In the genomic region with DNA sequence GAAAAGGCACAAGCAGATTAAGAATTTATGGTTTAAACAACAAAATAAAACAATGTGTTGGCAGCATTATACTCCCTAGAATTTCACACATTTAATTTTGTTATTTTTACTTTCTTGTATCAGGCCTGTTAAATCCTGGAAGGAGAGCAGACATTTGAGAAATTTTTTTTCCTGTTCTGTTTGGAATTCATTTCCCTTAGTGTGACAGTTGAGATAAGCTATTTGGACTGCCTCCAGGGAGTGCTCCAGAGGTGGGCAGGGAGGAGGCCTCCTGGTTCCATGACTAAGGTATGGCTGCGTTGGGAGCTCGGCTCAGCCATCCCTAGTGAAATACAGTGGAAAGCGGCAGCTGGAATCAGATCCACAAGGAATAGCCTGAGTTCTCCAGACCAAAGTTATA, we compare ENCODE assay signal across 1 cellular context.
TF ChIP-seq lines count a peak whose summit lies in the region.

No MANE protein-coding gene starts in this region.

TF ChIP-seq in K562, 482 proteins besides CTCF, POLR2A, EP300 and RAD21 (continued from another document and continues in another):
- TF ChIP-seq, protein P1, sequence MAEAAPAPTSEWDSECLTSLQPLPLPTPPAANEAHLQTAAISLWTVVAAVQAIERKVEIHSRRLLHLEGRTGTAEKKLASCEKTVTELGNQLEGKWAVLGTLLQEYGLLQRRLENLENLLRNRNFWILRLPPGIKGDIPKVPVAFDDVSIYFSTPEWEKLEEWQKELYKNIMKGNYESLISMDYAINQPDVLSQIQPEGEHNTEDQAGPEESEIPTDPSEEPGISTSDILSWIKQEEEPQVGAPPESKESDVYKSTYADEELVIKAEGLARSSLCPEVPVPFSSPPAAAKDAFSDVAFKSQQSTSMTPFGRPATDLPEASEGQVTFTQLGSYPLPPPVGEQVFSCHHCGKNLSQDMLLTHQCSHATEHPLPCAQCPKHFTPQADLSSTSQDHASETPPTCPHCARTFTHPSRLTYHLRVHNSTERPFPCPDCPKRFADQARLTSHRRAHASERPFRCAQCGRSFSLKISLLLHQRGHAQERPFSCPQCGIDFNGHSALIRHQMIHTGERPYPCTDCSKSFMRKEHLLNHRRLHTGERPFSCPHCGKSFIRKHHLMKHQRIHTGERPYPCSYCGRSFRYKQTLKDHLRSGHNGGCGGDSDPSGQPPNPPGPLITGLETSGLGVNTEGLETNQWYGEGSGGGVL (CRISPR knock-in tag; IDR thresholded peaks at IDR 0.05): no peak
- TF ChIP-seq ZNF12 (CRISPR knock-in tag; IDR thresholded peaks at IDR 0.05) (no peak), ZNF79 (CRISPR knock-in tag; IDR thresholded peaks at IDR 0.05; ENCODE audit: low read depth) (no peak), CHD2 (IDR thresholded peaks at IDR 0.05; ENCODE audit: low read depth, low read length) (no peak), HNRNPUL1 (IDR thresholded peaks at IDR 0.05; ENCODE audit: low read length) (no peak), HMG20A (CRISPR knock-in tag; conservative IDR thresholded peaks at IDR 0.05) (no peak), JUND (IDR thresholded peaks at IDR 0.05; ENCODE audit: borderline replicate concordance, low read depth, low read length) (peak; percentile 8; the same call in 1 of the 2 replicates), JUND (tag; IDR thresholded peaks at IDR 0.05; ENCODE audit: borderline replicate concordance, low read depth, low read length) (no peak; the same call in 2 of the 3 replicates), CBFA2T3 (IDR thresholded peaks at IDR 0.05) (peak; percentile 33; the same call in 1 of the 2 replicates), TGIF2 (CRISPR knock-in tag; IDR thresholded peaks at IDR 0.05) (no peak), CBX2 (IDR thresholded peaks at IDR 0.05; ENCODE audit: insufficient read depth, low read length, poor library complexity, severe bottlenecking) (no peak), GABPB2 (CRISPR knock-in tag; conservative IDR thresholded peaks at IDR 0.05) (no peak), ZNF347 (CRISPR knock-in tag; IDR thresholded peaks at IDR 0.05; ENCODE audit: low read depth) (no peak), ZFP36 (IDR thresholded peaks at IDR 0.05; ENCODE audit: low read depth, low read length, partially characterized antibody) (no peak), ZNF717 (CRISPR knock-in tag; IDR thresholded peaks at IDR 0.05) (no peak), NRF1 (conservative IDR thresholded peaks at IDR 0.05 in 1 of 2, IDR thresholded peaks at IDR 0.05 in 1 of 2) (0 out of 4 replicates have a peak, but pooled peaks have one; percentile 22 to 27), PTTG1 (tag; IDR thresholded peaks at IDR 0.05; ENCODE audit: low read depth) (no peak), SETDB1 (IDR thresholded peaks at IDR 0.05; ENCODE audit: low read length) (no peak), ZNF263 (CRISPR knock-in tag; IDR thresholded peaks at IDR 0.05; ENCODE audit: borderline replicate concordance) (peak; percentile 89), ZBTB8A (IDR thresholded peaks at IDR 0.05; ENCODE audit: partially characterized antibody) (no peak), RCOR1 (IDR thresholded peaks at IDR 0.05; ENCODE audit: borderline replicate concordance in 1 of 2, low read depth in 2 of 2, low read length in 2 of 2) (no peak), BCL6 (CRISPR knock-in tag; IDR thresholded peaks at IDR 0.05) (no peak), MXI1 (IDR thresholded peaks at IDR 0.05; ENCODE audit: low read depth, low read length) (no peak), ZNF239 (CRISPR knock-in tag; IDR thresholded peaks at IDR 0.05) (no peak), DPF2 (IDR thresholded peaks at IDR 0.05) (peak; percentile 64; the same call in 1 of the 2 replicates), MCM2 (IDR thresholded peaks at IDR 0.05; ENCODE audit: low read depth) (no peak), HIVEP1 (CRISPR knock-in tag; IDR thresholded peaks at IDR 0.05) (no peak), HNRNPK (IDR thresholded peaks at IDR 0.05; ENCODE audit: low read depth, low read length, poor library complexity, severe bottlenecking) (no peak)
- TF ChIP-seq, protein P2, sequence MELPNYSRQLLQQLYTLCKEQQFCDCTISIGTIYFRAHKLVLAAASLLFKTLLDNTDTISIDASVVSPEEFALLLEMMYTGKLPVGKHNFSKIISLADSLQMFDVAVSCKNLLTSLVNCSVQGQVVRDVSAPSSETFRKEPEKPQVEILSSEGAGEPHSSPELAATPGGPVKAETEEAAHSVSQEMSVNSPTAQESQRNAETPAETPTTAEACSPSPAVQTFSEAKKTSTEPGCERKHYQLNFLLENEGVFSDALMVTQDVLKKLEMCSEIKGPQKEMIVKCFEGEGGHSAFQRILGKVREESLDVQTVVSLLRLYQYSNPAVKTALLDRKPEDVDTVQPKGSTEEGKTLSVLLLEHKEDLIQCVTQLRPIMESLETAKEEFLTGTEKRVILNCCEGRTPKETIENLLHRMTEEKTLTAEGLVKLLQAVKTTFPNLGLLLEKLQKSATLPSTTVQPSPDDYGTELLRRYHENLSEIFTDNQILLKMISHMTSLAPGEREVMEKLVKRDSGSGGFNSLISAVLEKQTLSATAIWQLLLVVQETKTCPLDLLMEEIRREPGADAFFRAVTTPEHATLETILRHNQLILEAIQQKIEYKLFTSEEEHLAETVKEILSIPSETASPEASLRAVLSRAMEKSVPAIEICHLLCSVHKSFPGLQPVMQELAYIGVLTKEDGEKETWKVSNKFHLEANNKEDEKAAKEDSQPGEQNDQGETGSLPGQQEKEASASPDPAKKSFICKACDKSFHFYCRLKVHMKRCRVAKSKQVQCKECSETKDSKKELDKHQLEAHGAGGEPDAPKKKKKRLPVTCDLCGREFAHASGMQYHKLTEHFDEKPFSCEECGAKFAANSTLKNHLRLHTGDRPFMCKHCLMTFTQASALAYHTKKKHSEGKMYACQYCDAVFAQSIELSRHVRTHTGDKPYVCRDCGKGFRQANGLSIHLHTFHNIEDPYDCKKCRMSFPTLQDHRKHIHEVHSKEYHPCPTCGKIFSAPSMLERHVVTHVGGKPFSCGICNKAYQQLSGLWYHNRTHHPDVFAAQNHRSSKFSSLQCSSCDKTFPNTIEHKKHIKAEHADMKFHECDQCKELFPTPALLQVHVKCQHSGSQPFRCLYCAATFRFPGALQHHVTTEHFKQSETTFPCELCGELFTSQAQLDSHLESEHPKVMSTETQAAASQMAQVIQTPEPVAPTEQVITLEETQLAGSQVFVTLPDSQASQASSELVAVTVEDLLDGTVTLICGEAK (IDR thresholded peaks at IDR 0.05): no peak
- TF ChIP-seq, protein P2 (CRISPR knock-in tag; IDR thresholded peaks at IDR 0.05): no peak
- TF ChIP-seq, protein P3, sequence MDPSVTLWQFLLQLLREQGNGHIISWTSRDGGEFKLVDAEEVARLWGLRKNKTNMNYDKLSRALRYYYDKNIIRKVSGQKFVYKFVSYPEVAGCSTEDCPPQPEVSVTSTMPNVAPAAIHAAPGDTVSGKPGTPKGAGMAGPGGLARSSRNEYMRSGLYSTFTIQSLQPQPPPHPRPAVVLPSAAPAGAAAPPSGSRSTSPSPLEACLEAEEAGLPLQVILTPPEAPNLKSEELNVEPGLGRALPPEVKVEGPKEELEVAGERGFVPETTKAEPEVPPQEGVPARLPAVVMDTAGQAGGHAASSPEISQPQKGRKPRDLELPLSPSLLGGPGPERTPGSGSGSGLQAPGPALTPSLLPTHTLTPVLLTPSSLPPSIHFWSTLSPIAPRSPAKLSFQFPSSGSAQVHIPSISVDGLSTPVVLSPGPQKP (CRISPR knock-in tag; IDR thresholded peaks at IDR 0.05): no peak
- TF ChIP-seq, protein P4, sequence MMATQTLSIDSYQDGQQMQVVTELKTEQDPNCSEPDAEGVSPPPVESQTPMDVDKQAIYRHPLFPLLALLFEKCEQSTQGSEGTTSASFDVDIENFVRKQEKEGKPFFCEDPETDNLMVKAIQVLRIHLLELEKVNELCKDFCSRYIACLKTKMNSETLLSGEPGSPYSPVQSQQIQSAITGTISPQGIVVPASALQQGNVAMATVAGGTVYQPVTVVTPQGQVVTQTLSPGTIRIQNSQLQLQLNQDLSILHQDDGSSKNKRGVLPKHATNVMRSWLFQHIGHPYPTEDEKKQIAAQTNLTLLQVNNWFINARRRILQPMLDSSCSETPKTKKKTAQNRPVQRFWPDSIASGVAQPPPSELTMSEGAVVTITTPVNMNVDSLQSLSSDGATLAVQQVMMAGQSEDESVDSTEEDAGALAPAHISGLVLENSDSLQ (IDR thresholded peaks at IDR 0.05): peak; percentile 41; the same call in 1 of the 2 replicates
- TF ChIP-seq, protein P5, sequence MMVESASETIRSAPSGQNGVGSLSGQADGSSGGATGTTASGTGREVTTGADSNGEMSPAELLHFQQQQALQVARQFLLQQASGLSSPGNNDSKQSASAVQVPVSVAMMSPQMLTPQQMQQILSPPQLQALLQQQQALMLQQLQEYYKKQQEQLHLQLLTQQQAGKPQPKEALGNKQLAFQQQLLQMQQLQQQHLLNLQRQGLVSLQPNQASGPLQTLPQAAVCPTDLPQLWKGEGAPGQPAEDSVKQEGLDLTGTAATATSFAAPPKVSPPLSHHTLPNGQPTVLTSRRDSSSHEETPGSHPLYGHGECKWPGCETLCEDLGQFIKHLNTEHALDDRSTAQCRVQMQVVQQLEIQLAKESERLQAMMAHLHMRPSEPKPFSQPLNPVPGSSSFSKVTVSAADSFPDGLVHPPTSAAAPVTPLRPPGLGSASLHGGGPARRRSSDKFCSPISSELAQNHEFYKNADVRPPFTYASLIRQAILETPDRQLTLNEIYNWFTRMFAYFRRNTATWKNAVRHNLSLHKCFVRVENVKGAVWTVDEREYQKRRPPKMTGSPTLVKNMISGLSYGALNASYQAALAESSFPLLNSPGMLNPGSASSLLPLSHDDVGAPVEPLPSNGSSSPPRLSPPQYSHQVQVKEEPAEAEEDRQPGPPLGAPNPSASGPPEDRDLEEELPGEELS (CRISPR knock-in tag; IDR thresholded peaks at IDR 0.05; ENCODE audit: borderline replicate concordance): no peak
- TF ChIP-seq, protein P6, sequence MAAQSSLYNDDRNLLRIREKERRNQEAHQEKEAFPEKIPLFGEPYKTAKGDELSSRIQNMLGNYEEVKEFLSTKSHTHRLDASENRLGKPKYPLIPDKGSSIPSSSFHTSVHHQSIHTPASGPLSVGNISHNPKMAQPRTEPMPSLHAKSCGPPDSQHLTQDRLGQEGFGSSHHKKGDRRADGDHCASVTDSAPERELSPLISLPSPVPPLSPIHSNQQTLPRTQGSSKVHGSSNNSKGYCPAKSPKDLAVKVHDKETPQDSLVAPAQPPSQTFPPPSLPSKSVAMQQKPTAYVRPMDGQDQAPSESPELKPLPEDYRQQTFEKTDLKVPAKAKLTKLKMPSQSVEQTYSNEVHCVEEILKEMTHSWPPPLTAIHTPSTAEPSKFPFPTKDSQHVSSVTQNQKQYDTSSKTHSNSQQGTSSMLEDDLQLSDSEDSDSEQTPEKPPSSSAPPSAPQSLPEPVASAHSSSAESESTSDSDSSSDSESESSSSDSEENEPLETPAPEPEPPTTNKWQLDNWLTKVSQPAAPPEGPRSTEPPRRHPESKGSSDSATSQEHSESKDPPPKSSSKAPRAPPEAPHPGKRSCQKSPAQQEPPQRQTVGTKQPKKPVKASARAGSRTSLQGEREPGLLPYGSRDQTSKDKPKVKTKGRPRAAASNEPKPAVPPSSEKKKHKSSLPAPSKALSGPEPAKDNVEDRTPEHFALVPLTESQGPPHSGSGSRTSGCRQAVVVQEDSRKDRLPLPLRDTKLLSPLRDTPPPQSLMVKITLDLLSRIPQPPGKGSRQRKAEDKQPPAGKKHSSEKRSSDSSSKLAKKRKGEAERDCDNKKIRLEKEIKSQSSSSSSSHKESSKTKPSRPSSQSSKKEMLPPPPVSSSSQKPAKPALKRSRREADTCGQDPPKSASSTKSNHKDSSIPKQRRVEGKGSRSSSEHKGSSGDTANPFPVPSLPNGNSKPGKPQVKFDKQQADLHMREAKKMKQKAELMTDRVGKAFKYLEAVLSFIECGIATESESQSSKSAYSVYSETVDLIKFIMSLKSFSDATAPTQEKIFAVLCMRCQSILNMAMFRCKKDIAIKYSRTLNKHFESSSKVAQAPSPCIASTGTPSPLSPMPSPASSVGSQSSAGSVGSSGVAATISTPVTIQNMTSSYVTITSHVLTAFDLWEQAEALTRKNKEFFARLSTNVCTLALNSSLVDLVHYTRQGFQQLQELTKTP (IDR thresholded peaks at IDR 0.05; ENCODE audit: low read depth in 1 of 2, partially characterized antibody in 2 of 2): no peak
- TF ChIP-seq, protein P7, sequence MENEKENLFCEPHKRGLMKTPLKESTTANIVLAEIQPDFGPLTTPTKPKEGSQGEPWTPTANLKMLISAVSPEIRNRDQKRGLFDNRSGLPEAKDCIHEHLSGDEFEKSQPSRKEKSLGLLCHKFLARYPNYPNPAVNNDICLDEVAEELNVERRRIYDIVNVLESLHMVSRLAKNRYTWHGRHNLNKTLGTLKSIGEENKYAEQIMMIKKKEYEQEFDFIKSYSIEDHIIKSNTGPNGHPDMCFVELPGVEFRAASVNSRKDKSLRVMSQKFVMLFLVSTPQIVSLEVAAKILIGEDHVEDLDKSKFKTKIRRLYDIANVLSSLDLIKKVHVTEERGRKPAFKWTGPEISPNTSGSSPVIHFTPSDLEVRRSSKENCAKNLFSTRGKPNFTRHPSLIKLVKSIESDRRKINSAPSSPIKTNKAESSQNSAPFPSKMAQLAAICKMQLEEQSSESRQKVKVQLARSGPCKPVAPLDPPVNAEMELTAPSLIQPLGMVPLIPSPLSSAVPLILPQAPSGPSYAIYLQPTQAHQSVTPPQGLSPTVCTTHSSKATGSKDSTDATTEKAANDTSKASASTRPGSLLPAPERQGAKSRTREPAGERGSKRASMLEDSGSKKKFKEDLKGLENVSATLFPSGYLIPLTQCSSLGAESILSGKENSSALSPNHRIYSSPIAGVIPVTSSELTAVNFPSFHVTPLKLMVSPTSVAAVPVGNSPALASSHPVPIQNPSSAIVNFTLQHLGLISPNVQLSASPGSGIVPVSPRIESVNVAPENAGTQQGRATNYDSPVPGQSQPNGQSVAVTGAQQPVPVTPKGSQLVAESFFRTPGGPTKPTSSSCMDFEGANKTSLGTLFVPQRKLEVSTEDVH (IDR thresholded peaks at IDR 0.05; ENCODE audit: low read depth, partially characterized antibody): no peak
